ENCODE assay signal across 8 cellular contexts in genomic region chr5:34929150-34929719, GRCh38. TPM values are rescaled to one million over a fixed set of nuclear protein-coding genes. Genes with fewer than 3 reads are reported as not detected.
DNase-seq lines count a peak whose midpoint lies in the region; ATAC-seq and TF ChIP-seq lines count a peak whose summit lies in the region.

TSS of gene DNAJC21 (plus strand) at chr5:34929559. CDS start at chr5:34929820, 261 bp downstream.

- H3K36me3 Mint-ChIP-seq in activated CD4-positive, alpha-beta T cell treated with anti-CD3 and anti-CD28 coated beads for 36 hours (ENCODE audit: low read depth), result peaks cover 35% of the 10 kb centered on the region
- peaks cover 11% of the 10 kb centered on the region for H3K36me3 Mint-ChIP-seq in chondrocyte (ENCODE audit: low read depth)

- CTCF ChIA-PET in activated CD4-positive, alpha-beta T cell treated with anti-CD3 and anti-CD28 coated beads for 36 hours (lab: Charles Lee), result interaction anchor here (0.7 to 3.1 kb wide), 4 partner anchors 11 to 469 kb away, joined by 3 to 23 read pairs (median 3); partner anchors contain the start of genes BRIX1 and RAD1

- intact Hi-C loops in activated CD4-positive, alpha-beta T cell treated with anti-CD3 and anti-CD28 coated beads for 36 hours (cut with DNase I, micrococcal nuclease), result loop anchor here (1.0 to 10.0 kb wide), 9 partner anchors 14 to 1948 kb away; partner anchors contain the start of genes AMACR (in 2 of the 2), BRIX1 (in 2 of the 2), RAD1 (in 2 of the 2) and LMBRD2 (in 1 of the 2)

- DNase-seq in Ammon's horn (ENCODE audit: low spot score) (peak; percentile 99), NCI-H524 treated with DMSO at 0.1 percent for 48 hours (lab: John Stamatoyannopoulos, UW) (peak; percentile 92), chondrocyte (ENCODE audit: low spot score) (peak; percentile 99), kidney epithelial cell (ENCODE audit: low read depth) (peak; percentile 73)
- DNase-seq in activated CD4-positive, alpha-beta T cell treated with anti-CD3 and anti-CD28 coated beads for 36 hours, result peak; percentile 99
- DNase-seq in stimulated activated CD4-positive, alpha-beta T cell treated with anti-CD3 and anti-CD28 coated beads, Interleukin-15, amount 100 ng/mL, for 24 hours, result peak; percentile 99

- H3K4me1 Mint-ChIP-seq in activated CD4-positive, alpha-beta T cell treated with anti-CD3 and anti-CD28 coated beads for 36 hours, result peaks cover 43% of the 10 kb centered on the region
- peaks cover 30% of the 10 kb centered on the region for H3K4me1 Mint-ChIP-seq in chondrocyte (ENCODE audit: low read depth)

- peak; percentile 92 for ATAC-seq in GM19324 (IDR thresholded peaks at IDR 0.05; ENCODE audit: low FRiP score, unreplicated experiment)
- ATAC-seq in HG03460 (IDR thresholded peaks at IDR 0.05; ENCODE audit: unreplicated experiment), result peak; percentile 83
- ATAC-seq in activated CD4-positive, alpha-beta T cell treated with anti-CD3 and anti-CD28 coated beads for 36 hours, result peak; percentile 95

- no peak for TF ChIP-seq CTCF in chondrocyte (IDR thresholded peaks at IDR 0.05)
- TF ChIP-seq CTCF in kidney epithelial cell (IDR thresholded peaks at IDR 0.05; ENCODE audit: insufficient read depth, low read length, poor library complexity, severe bottlenecking), result no peak

- POLR2A ChIA-PET in activated CD4-positive, alpha-beta T cell treated with anti-CD3 and anti-CD28 coated beads for 36 hours (lab: Charles Lee), result interaction anchor here (0.6 to 2.7 kb wide), 4 partner anchors 10 to 273 kb away, joined by 3 to 84 read pairs (median 3); partner anchors contain the start of genes BRIX1, RAD1 and RAI14

- no peaks in the 10 kb centered on the region for H3K36me3 ChIP-seq in kidney epithelial cell (ENCODE audit: control insufficient read depth, insufficient read depth, low read length)

- H3K27me3 ChIP-seq in kidney epithelial cell (ENCODE audit: control insufficient read depth, insufficient read depth, low read length), result no peaks in the 10 kb centered on the region

- no peaks in the 10 kb centered on the region for H3K27me3 Mint-ChIP-seq in activated CD4-positive, alpha-beta T cell treated with anti-CD3 and anti-CD28 coated beads for 36 hours
- H3K27me3 Mint-ChIP-seq in chondrocyte (ENCODE audit: low read depth), result no peaks in the 10 kb centered on the region

- peak within 1 kb of the TSS; percentile 96 for H3K4me3 ChIP-seq in kidney epithelial cell (ENCODE audit: low read depth, low read length)

- H3K9me3 Mint-ChIP-seq in activated CD4-positive, alpha-beta T cell treated with anti-CD3 and anti-CD28 coated beads for 36 hours (ENCODE audit: low read depth), result no peaks in the 10 kb centered on the region
- H3K9me3 Mint-ChIP-seq in chondrocyte (ENCODE audit: low read depth), result no peaks in the 10 kb centered on the region

- peak within 1 kb of the TSS; percentile 93 for H3K27ac Mint-ChIP-seq in activated CD4-positive, alpha-beta T cell treated with anti-CD3 and anti-CD28 coated beads for 36 hours
- H3K27ac Mint-ChIP-seq in chondrocyte (ENCODE audit: unreplicated experiment), result peak within 1 kb of the TSS; percentile 98

- peak within 1 kb of the TSS; percentile 90 for H3K4me3 Mint-ChIP-seq in activated CD4-positive, alpha-beta T cell treated with anti-CD3 and anti-CD28 coated beads for 36 hours
- H3K4me3 Mint-ChIP-seq in chondrocyte (ENCODE audit: unreplicated experiment), result peak within 1 kb of the TSS; percentile 99

RNA-seq across cellular contexts. Expression of gene DNAJC21, which starts in this region (rescaled TPM):
- 10 to 100 TPM; 58.5 to 58.6 TPM for total RNA-seq in activated CD4-positive, alpha-beta T cell treated with anti-CD3 and anti-CD28 coated beads for 36 hours
- total RNA-seq in chondrocyte (37.3 to 45.4 TPM (median 39.3 TPM) in 3 replicates), kidney epithelial cell (22.1 and 37.0 TPM in 2 replicates)

Comparison
In these comparisons a context has a peak if more than half of its experiments do, and no peak if none do; other contexts are left out.
1. Peak in every context shown above with its lines: DNase-seq, ATAC-seq and H3K4me3 ChIP-seq.